ENCODE assay signal across 8 cellular contexts in the genomic region with DNA sequence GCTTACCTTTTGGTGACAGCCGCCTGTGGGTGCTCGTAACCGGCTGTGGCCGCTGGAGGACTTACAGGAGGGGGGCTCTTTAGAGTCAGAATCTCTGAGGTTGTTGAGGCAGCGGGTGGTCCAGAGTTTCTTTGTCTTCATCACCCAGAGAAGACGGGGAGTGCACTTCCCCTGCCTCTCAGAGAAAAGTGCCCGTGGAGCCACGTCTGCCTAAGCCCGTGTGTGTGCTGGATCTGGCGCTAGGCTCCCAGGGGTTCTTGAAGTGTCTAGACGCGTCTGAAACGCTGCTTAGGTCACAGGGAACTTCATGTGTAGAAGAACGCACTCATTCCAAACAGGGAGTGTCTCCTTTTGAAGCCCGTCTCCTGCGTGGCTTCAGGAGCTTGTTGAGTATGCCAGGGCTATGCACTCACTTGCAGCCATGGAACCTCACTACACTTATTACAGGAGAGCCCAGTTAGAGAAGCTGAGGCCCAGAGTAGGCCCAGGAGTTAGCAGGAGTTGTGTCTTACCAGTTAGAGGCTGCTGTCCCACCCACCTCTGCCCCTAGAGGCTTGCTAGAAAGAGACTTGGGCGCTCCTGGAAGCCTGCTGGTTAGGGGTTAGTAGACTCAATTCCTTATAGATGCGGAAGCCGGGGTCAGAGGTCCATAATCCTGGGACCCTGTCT. TPM values are rescaled to one million over a fixed set of nuclear protein-coding genes. Genes with fewer than 3 reads are reported as not detected.
A peak's percentile ranks its signal among the peaks of the same experiment; 100 is the strongest.
DNase-seq lines count a peak whose midpoint lies in the region; ATAC-seq and TF ChIP-seq lines count a peak whose summit lies in the region.

No MANE protein-coding gene starts in this region.

- intact Hi-C loops in esophagus muscularis mucosa (cut with DNase I), result no loop called here
- intact Hi-C loops in psoas muscle (cut with DNase I), result loop anchor here (2.0 to 5.0 kb wide), 2 partner anchors 13 to 56 kb away; a partner anchor contains a TSS

- DNase-seq in GM12864 (ENCODE audit: low read depth), result no peak
- peak; percentile 60 for DNase-seq in RKO (ENCODE audit: low spot score)
- DNase-seq in esophagus muscularis mucosa (ENCODE audit: extremely low spot score), result no peak
- no peak for DNase-seq in psoas muscle
- no peak for DNase-seq in HCEC 1CT

- TF ChIP-seq CTCF in GM12864 (IDR thresholded peaks at IDR 0.05; ENCODE audit: low read depth, low read length, missing control alignments) (no peak), esophagus muscularis mucosa (IDR thresholded peaks at IDR 0.05) (no peak), psoas muscle (IDR thresholded peaks at IDR 0.05) (no peak)

- H3K27ac ChIP-seq in esophagus muscularis mucosa (replicated peaks in 1 of 4) (peak overlapping the region; percentile 91 to 98 (median 96)), psoas muscle (peak overlapping the region; percentile 99)

- H3K4me3 ChIP-seq in GM12864 (ENCODE audit: low read depth, low read length) (peak overlapping the region; percentile 71), esophagus muscularis mucosa (peak overlapping the region; percentile 86 to 99 (median 93)), psoas muscle (peak overlapping the region; percentile 81)

- peaks cover 26 to 42% (median 30%) of the 10 kb centered on the region in 4 donors for H3K4me1 ChIP-seq in esophagus muscularis mucosa
- H3K4me1 ChIP-seq in psoas muscle, result peaks cover 59% of the 10 kb centered on the region

- ATAC-seq in psoas muscle (no peak), HG03045 (IDR thresholded peaks at IDR 0.05; ENCODE audit: unreplicated experiment) (no peak), HG03095 (IDR thresholded peaks at IDR 0.05; ENCODE audit: unreplicated experiment) (no peak), HG02885 (IDR thresholded peaks at IDR 0.05; ENCODE audit: poor library complexity, unreplicated experiment) (no peak)

- H3K27me3 ChIP-seq in esophagus muscularis mucosa, result peaks cover 0 to 10% (median 0%) of the 10 kb centered on the region in 4 donors
- no peaks in the 10 kb centered on the region for H3K27me3 ChIP-seq in psoas muscle (ENCODE audit: insufficient read depth in 3 of 3, low read length in 2 of 3)

- H3K9me3 ChIP-seq in esophagus muscularis mucosa (no peaks in the 10 kb centered on the region), psoas muscle (no peaks in the 10 kb centered on the region)

- no peak for TF ChIP-seq EP300 in esophagus muscularis mucosa (IDR thresholded peaks at IDR 0.05)

- peaks cover 20 to 44% (median 42%) of the 10 kb centered on the region in 4 donors for H3K36me3 ChIP-seq in esophagus muscularis mucosa
- H3K36me3 ChIP-seq in psoas muscle (ENCODE audit: insufficient read depth in 1 of 2, low read depth in 1 of 2), result peaks cover 13 to 45% of the 10 kb centered on the region in 2 donors

- TF ChIP-seq POLR2A in esophagus muscularis mucosa (IDR thresholded peaks at IDR 0.05; ENCODE audit: low read depth), result no peak

- WGBS in esophagus muscularis mucosa, result 35% methylated on average over 11 of the region's 19 CpGs
- 21 to 29% (median 21%) methylated on average over 19 of the region's 19 CpGs for WGBS in psoas muscle, 3 donors

RNA-seq across cellular contexts. Expression of a gene that starts 1.3 kb away (rescaled TPM):
- total RNA-seq in esophagus muscularis mucosa, result 10 to 100 TPM; 24.9 to 38.8 (median 32.4) TPM
- total RNA-seq in psoas muscle, result 10 to 100 TPM; 52.4 to 67.0 (median 60.8) TPM
- 10 to 100 TPM; 26.4 to 54.2 (median 39.6) TPM for polyA plus RNA-seq in psoas muscle

RNA-seq across cellular contexts. Expression of a gene that starts 19.6 kb away (rescaled TPM):
- total RNA-seq in esophagus muscularis mucosa, result 100 to 1,000 TPM; 261 to 349 (median 304) TPM
- total RNA-seq in psoas muscle, result 100 to 1,000 TPM; 307 to 499 (median 459) TPM
- 1,000 to 10,000 TPM in 1 of 3 donors, 100 to 1,000 TPM in 2; 652 to 1,146 (median 986) TPM for polyA plus RNA-seq in psoas muscle

RNA-seq across cellular contexts. Expression of a gene that starts 20.0 kb away (rescaled TPM):
- total RNA-seq in esophagus muscularis mucosa (10 to 100 TPM in 2 of 4 donors, 1 to 10 TPM in 2; 9.1 to 13.3 (median 10.8) TPM), psoas muscle (10 to 100 TPM; 10.2 to 18.0 (median 13.2) TPM)
- polyA plus RNA-seq in psoas muscle, result 10 to 100 TPM; 10.1 to 12.7 (median 10.3) TPM

RNA-seq across cellular contexts. Expression of a gene that starts 57.9 kb away (rescaled TPM):
- 10 to 100 TPM; 12.0 to 19.9 (median 16.2) TPM for total RNA-seq in esophagus muscularis mucosa
- total RNA-seq in psoas muscle, result 10 to 100 TPM; 10.7 to 17.7 (median 14.4) TPM
- polyA plus RNA-seq in psoas muscle, result 1 to 10 TPM; 2.8 to 6.3 (median 3.3) TPM

RNA-seq across cellular contexts. Expression of a gene that starts 59.2 kb away (rescaled TPM):
- total RNA-seq in esophagus muscularis mucosa (10 to 100 TPM; 21.6 to 26.5 (median 26.0) TPM), psoas muscle (10 to 100 TPM; 29.5 to 56.5 (median 39.6) TPM)
- 10 to 100 TPM; 25.0 to 56.2 (median 46.7) TPM for polyA plus RNA-seq in psoas muscle
